2 cellular contexts compared by ENCODE assay signal in genomic region chr2:25821225-25822056, GRCh38.
A peak's percentile ranks its signal among the peaks of the same experiment; 100 is the strongest.
TF ChIP-seq lines count a peak whose summit lies in the region.

No MANE protein-coding gene starts in this region.

TF ChIP-seq in IMR-90, 13 proteins besides CTCF, POLR2A, EP300 and RAD21:
- TF ChIP-seq USF2 (IDR thresholded peaks at IDR 0.05; ENCODE audit: low read depth, low read length): no peak
- no peak for TF ChIP-seq RFX5 (IDR thresholded peaks at IDR 0.05; ENCODE audit: low read depth, low read length)
- TF ChIP-seq SMC3 (IDR thresholded peaks at IDR 0.05; ENCODE audit: low read depth, low read length): no peak
- peak; percentile 58 for TF ChIP-seq CEBPB (IDR thresholded peaks at IDR 0.05; ENCODE audit: low read depth, low read length)

TF ChIP-seq in liver, 16 proteins besides CTCF, POLR2A, EP300 and RAD21:
- no peak for TF ChIP-seq EGR1 (IDR thresholded peaks at IDR 0.05; ENCODE audit: low read depth in 2 of 2)
- no peak for TF ChIP-seq REST (IDR thresholded peaks at IDR 0.05)
- no peak for TF ChIP-seq FOXA2 (IDR thresholded peaks at IDR 0.05)
- TF ChIP-seq NR2F2 (IDR thresholded peaks at IDR 0.05): no peak
- no peak for TF ChIP-seq FOXA1 (IDR thresholded peaks at IDR 0.05)
- no peak for TF ChIP-seq JUND (IDR thresholded peaks at IDR 0.05)
- TF ChIP-seq ATF3 (IDR thresholded peaks at IDR 0.05): no peak
- TF ChIP-seq HNF4A (conservative IDR thresholded peaks at IDR 0.05): no peak
- no peak for TF ChIP-seq TAF1 (conservative IDR thresholded peaks at IDR 0.05)
- TF ChIP-seq YY1 (IDR thresholded peaks at IDR 0.05): no peak
- no peak for TF ChIP-seq ZBTB33 (IDR thresholded peaks at IDR 0.05)
- TF ChIP-seq MAX (IDR thresholded peaks at IDR 0.05): no peak
- TF ChIP-seq HNF4G (IDR thresholded peaks at IDR 0.05): no peak
- TF ChIP-seq SP1 (IDR thresholded peaks at IDR 0.05): no peak
- TF ChIP-seq RXRA (IDR thresholded peaks at IDR 0.05): no peak
- no peak for TF ChIP-seq GABPA (IDR thresholded peaks at IDR 0.05 in 1 of 2, conservative IDR thresholded peaks at IDR 0.05 in 1 of 2)
TF ChIP-seq in liver: peak in this region for 0.
